ENCODE assay signal across 28 cellular contexts in the genomic region with DNA sequence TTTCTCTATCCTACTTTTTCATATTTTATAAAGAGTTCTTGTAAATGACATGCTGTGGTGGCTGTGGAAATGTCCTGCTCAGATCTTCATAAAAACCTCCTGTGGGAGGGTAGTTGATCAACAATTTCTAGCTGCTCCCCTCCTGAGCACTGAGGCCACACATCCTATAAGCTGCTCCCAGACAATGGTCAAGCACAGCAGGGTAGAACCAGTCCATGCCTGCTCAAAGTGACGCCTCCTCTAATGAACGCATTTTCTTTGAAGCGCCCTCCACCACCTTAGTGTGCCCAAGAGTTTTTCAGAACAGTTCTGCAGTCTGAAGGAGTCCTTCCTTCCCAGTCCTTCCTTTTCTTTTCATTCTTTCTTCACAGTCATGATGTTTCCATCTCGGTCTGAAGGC.
"Had no signal": no experiment of that assay in that cellular context is flagged by ENCODE, and none has a peak within 500 bp of the region (broad histone marks: within the 10 kb centered on the region; RNA-seq: fewer than 3 reads in every experiment).

No MANE protein-coding gene starts in this region.

- H3K27me3 ChIP-seq: pancreas, suprapubic skin, tibial artery, uterus had no signal

- H3K4me3 ChIP-seq: left ventricle myocardium inferior, lung, pancreas, prostate gland, skin epidermis, suprapubic skin, thoracic aorta, tibial artery, uterus had no signal

- H3K27ac Mint-ChIP-seq: mesothelial cell of epicardium; naive B cell; natural killer cell; stimulated activated naive CD8-positive, alpha-beta T cell treated with anti-CD3 and anti-CD28 coated beads, Interleukin-15, Interleukin-2, amounts not matched to agents 100 ng/mL and 50 ng/mL, for 24 hours; type B pancreatic cell had no signal

- H3K9me3 Mint-ChIP-seq: mesothelial cell of epicardium, nephron progenitor cell had no signal

- H3K36me3 ChIP-seq: left ventricle myocardium inferior, pancreas, prostate gland, suprapubic skin, thoracic aorta, tibial artery, uterus had no signal

- H3K4me1 Mint-ChIP-seq: naive B cell, natural killer cell had no signal

- DNase-seq: hypothalamus; islet precursor cell; left ventricle myocardium inferior; mesendoderm; naive B cell; natural killer cell; nephron progenitor cell; nucleus accumbens; pancreas; posterior cingulate gyrus; retina; right cardiac atrium; stimulated activated CD4-positive, alpha-beta T cell treated with anti-CD3 and anti-CD28 coated beads, Interleukin-12 subunit alpha, Interleukin-12 subunit beta, amount 100 ng/mL, for 4 hours; stimulated activated CD4-positive, alpha-beta T cell treated with anti-CD3 and anti-CD28 coated beads, Interleukin-15, amount 100 ng/mL, for 24 hours; stimulated activated CD4-positive, alpha-beta T cell treated with anti-CD3 and anti-CD28 coated beads, Interleukin-2, amount 100 ng/mL, for 24 hours; stimulated activated CD4-positive, alpha-beta T cell treated with anti-CD3 and anti-CD28 coated beads, Interleukin-4, amount 100 ng/mL, for 1 hour; stimulated activated naive CD4-positive, alpha-beta T cell; tibial artery; uterus had no signal

- ATAC-seq: natural killer cell, pancreas, right cardiac atrium, sciatic nerve had no signal

- H3K4me3 Mint-ChIP-seq: mesothelial cell of epicardium; naive B cell; natural killer cell; nephron progenitor cell; stimulated activated naive CD8-positive, alpha-beta T cell treated with anti-CD3 and anti-CD28 coated beads, Interleukin-15, Interleukin-2, amounts not matched to agents 100 ng/mL and 50 ng/mL, for 24 hours; type B pancreatic cell had no signal

- H3K27me3 Mint-ChIP-seq: naive B cell; stimulated activated naive CD8-positive, alpha-beta T cell treated with anti-CD3 and anti-CD28 coated beads, Interleukin-15, Interleukin-2, amounts not matched to agents 100 ng/mL and 50 ng/mL, for 24 hours; type B pancreatic cell had no signal

- H3K36me3 Mint-ChIP-seq: mesothelial cell of epicardium, naive B cell, natural killer cell, type B pancreatic cell had no signal

- H3K9me3 ChIP-seq: left ventricle myocardium inferior, pancreas, prostate gland, suprapubic skin, thoracic aorta, tibial artery, uterus had no signal

- H3K4me1 ChIP-seq: left ventricle myocardium inferior, pancreas, prostate gland, suprapubic skin, tibial artery, uterus had no signal

- H3K27ac ChIP-seq: left ventricle myocardium inferior, pancreas, prostate gland, skin epidermis, suprapubic skin, thoracic aorta, tibial artery, uterus had no signal
